8 cellular contexts compared by ENCODE assay signal in genomic region chr2:202035089-202035940, GRCh38. TPM values are rescaled to one million over a fixed set of nuclear protein-coding genes. Genes with fewer than 3 reads are reported as not detected.
A peak's percentile ranks its signal among the peaks of the same experiment; 100 is the strongest.
DNase-seq lines count a peak whose midpoint lies in the region; ATAC-seq and TF ChIP-seq lines count a peak whose summit lies in the region.

No MANE protein-coding gene starts in this region.

- DNase-seq in CD4-positive, alpha-beta memory T cell: peak in 4 of 5 donors; percentile 4 to 45 (median 17)
- DNase-seq in NCI-H446 (lab: John Stamatoyannopoulos, UW) (peak; percentile 35 to 79), mammary epithelial cell (peak; percentile 58), left kidney (ENCODE audit: low read depth, low spot score) (peak; percentile 92), omental fat pad (ENCODE audit: low spot score) (no peak)
- peak; percentile 40 for DNase-seq in stimulated activated naive CD8-positive, alpha-beta T cell treated with anti-CD3 and anti-CD28 coated beads, Interleukin-15, Interleukin-2, amounts not matched to agents 100 U/mL and 50 U/mL, for 24 hours

- intact Hi-C loops in CD4-positive, alpha-beta memory T cell (cut with micrococcal nuclease): loop anchor here (10.0 kb wide), 2 partner anchors 229 to 1661 kb away; partner anchors contain the start of gene NOP58
- intact Hi-C loops in mammary epithelial cell (cut with micrococcal nuclease): loop anchor here (1.0 to 5.0 kb wide), 3 partner anchors 142 to 253 kb away; partner anchors contain the start of gene ALS2

- TF ChIP-seq CTCF in mammary epithelial cell (conservative IDR thresholded peaks at IDR 0.05 in 1 of 2, IDR thresholded peaks at IDR 0.05 in 1 of 2; ENCODE audit: extremely low read depth in 1 of 2, insufficient read depth in 1 of 2, low read depth in 1 of 2, low read length in 2 of 2): peak; percentile 16 to 60
- no peak for TF ChIP-seq CTCF in omental fat pad (IDR thresholded peaks at IDR 0.05)

- CTCF ChIA-PET in CD4-positive, alpha-beta memory T cell (lab: Charles Lee; ENCODE audit: partially characterized antibody): interaction anchor here (1.1 kb wide), 1 partner anchor 9 kb away, joined by 3 read pairs; no protein-coding TSS in a partner anchor
- CTCF ChIA-PET in mammary epithelial cell (lab: Charles Lee; ENCODE audit: low non-redundant PET): no interaction called here

- 2% methylated on average over 29 of the region's 78 CpGs for WGBS in mammary epithelial cell (ENCODE audit: low coverage, missing lambda C conversion rate)

- H3K4me3 Mint-ChIP-seq in CD4-positive, alpha-beta memory T cell: peak overlapping the region in 5 of 8 donors; percentile 90 to 93 (median 91)
- no peak overlapping the region for H3K4me3 Mint-ChIP-seq in activated T-helper 17 cell treated with anti-CD3 and anti-CD28 coated beads, Interleukin-2, amount 50 U/mL, for 72 hours

- peak overlapping the region; percentile 60 for H3K9ac ChIP-seq in mammary epithelial cell (ENCODE audit: insufficient read depth, low read length)

- H3K27me3 Mint-ChIP-seq in CD4-positive, alpha-beta memory T cell: peaks cover 11 to 16% of the 10 kb centered on the region in 2 donors
- H3K27me3 Mint-ChIP-seq in activated T-helper 17 cell treated with anti-CD3 and anti-CD28 coated beads, Interleukin-2, amount 50 U/mL, for 72 hours: peaks cover 24% of the 10 kb centered on the region

- H3K79me2 ChIP-seq in mammary epithelial cell (ENCODE audit: insufficient read depth, low read length): peaks cover 48% of the 10 kb centered on the region

- H2AFZ ChIP-seq in mammary epithelial cell (ENCODE audit: low read depth, low read length): peak overlapping the region; percentile 74

- peaks cover 8 to 15% (median 10%) of the 10 kb centered on the region in 4 donors for H3K4me1 Mint-ChIP-seq in CD4-positive, alpha-beta memory T cell
- H3K4me1 Mint-ChIP-seq in activated T-helper 17 cell treated with anti-CD3 and anti-CD28 coated beads, Interleukin-2, amount 50 U/mL, for 72 hours: peaks cover 8% of the 10 kb centered on the region

- H3K27ac ChIP-seq in CD4-positive, alpha-beta memory T cell (ENCODE audit: low read depth, low read length): no peak overlapping the region
- H3K27ac ChIP-seq in mammary epithelial cell (ENCODE audit: insufficient read depth, low read depth, low read length): peak overlapping the region; percentile 67

- H4K20me1 ChIP-seq in mammary epithelial cell (ENCODE audit: insufficient read depth, low read length): no peaks in the 10 kb centered on the region

- ATAC-seq in stimulated activated naive CD8-positive, alpha-beta T cell treated with anti-CD3 and anti-CD28 coated beads, Interleukin-15, Interleukin-2, amounts not matched to agents 100 U/mL and 50 U/mL, for 24 hours: no peak
- no peak for ATAC-seq in HG02981 (IDR thresholded peaks at IDR 0.05; ENCODE audit: unreplicated experiment)
- no peak for ATAC-seq in omental fat pad (ENCODE audit: low FRiP score)
- no peak for ATAC-seq in activated T-helper 17 cell treated with anti-CD3 and anti-CD28 coated beads, Interleukin-2, amount 50 U/mL, for 72 hours (replicated peaks)

- peaks cover 21% of the 10 kb centered on the region for H3K4me1 ChIP-seq in CD4-positive, alpha-beta memory T cell (ENCODE audit: insufficient read depth, low read length)
- peaks cover 45% of the 10 kb centered on the region for H3K4me1 ChIP-seq in mammary epithelial cell (ENCODE audit: insufficient read depth, low read length)

- H3K27me3 ChIP-seq in CD4-positive, alpha-beta memory T cell (ENCODE audit: insufficient read depth, low read length): peaks cover 27% of the 10 kb centered on the region
- H3K27me3 ChIP-seq in mammary epithelial cell (ENCODE audit: insufficient read depth, low read length): no peaks in the 10 kb centered on the region

- H3K27ac Mint-ChIP-seq in CD4-positive, alpha-beta memory T cell: peak overlapping the region in 2 of 7 donors; percentile 84 to 88
- H3K27ac Mint-ChIP-seq in activated T-helper 17 cell treated with anti-CD3 and anti-CD28 coated beads, Interleukin-2, amount 50 U/mL, for 72 hours: no peak overlapping the region

- H3K9me3 ChIP-seq in CD4-positive, alpha-beta memory T cell (ENCODE audit: control insufficient read depth in 1 of 2, low read length in 2 of 2): no peaks in the 10 kb centered on the region
- no peaks in the 10 kb centered on the region for H3K9me3 ChIP-seq in mammary epithelial cell (replicated peaks; ENCODE audit: insufficient read depth, low read length)

- no peaks in the 10 kb centered on the region for H3K36me3 ChIP-seq in CD4-positive, alpha-beta memory T cell (ENCODE audit: insufficient read depth, low read length)
- no peaks in the 10 kb centered on the region for H3K36me3 ChIP-seq in mammary epithelial cell (ENCODE audit: insufficient read depth, low read length)

- BruUV-seq in mammary epithelial cell (replicated peaks; lab: Mats Ljungman, UMichigan): no TSS peak

- peak overlapping the region; percentile 96 for H3K4me2 ChIP-seq in mammary epithelial cell (ENCODE audit: insufficient read depth, low read depth, low read length)

- POLR2A ChIA-PET in CD4-positive, alpha-beta memory T cell (lab: Charles Lee; ENCODE audit: partially characterized antibody): no interaction called here

- H3K36me3 Mint-ChIP-seq in CD4-positive, alpha-beta memory T cell: peaks cover 0 to 9% of the 10 kb centered on the region in 2 donors
- no peaks in the 10 kb centered on the region for H3K36me3 Mint-ChIP-seq in activated T-helper 17 cell treated with anti-CD3 and anti-CD28 coated beads, Interleukin-2, amount 50 U/mL, for 72 hours (ENCODE audit: low read depth)

- H3K9me3 Mint-ChIP-seq in CD4-positive, alpha-beta memory T cell: no peaks in the 10 kb centered on the region
- H3K9me3 Mint-ChIP-seq in activated T-helper 17 cell treated with anti-CD3 and anti-CD28 coated beads, Interleukin-2, amount 50 U/mL, for 72 hours: no peaks in the 10 kb centered on the region

- in situ Hi-C loops in mammary epithelial cell (cut with MboI; ENCODE audit: low sequenced_read_pairs in 2 of 2): loop anchor here in 1 of 2 donors (10.0 kb wide), 2 partner anchors 181 to 241 kb away; no protein-coding TSS in a partner anchor

- dilution Hi-C loops in mammary epithelial cell (cut with HindIII; ENCODE audit: low sequenced_read_pairs): no loop called here

- peak overlapping the region; percentile 23 to 66 for H3K4me3 ChIP-seq in CD4-positive, alpha-beta memory T cell (ENCODE audit: low read length in 2 of 2)
- peak overlapping the region; percentile 56 to 79 (median 71) for H3K4me3 ChIP-seq in mammary epithelial cell (replicated peaks in 1 of 3; ENCODE audit: insufficient read depth in 1 of 3, low read depth in 2 of 3, low read length in 3 of 3)

RNA-seq across cellular contexts. Expression of gene FZD7, which starts 1.7 kb away (rescaled TPM):
- under 1 TPM; 0.47 to 0.61 TPM for total RNA-seq in CD4-positive, alpha-beta memory T cell
- not detected for polyA plus RNA-seq in CD4-positive, alpha-beta memory T cell
- total RNA-seq in mammary epithelial cell (10 to 100 TPM; 21.6 to 66.5 TPM), omental fat pad (10 to 100 TPM in 2 of 4 donors, 1 to 10 TPM in 2; 3.8 to 24.7 (median 10.1) TPM)
- polyA plus RNA-seq in mammary epithelial cell: 13.7 TPM
- 9.8 TPM for polyA minus RNA-seq in mammary epithelial cell
- total RNA-seq in activated T-helper 17 cell treated with anti-CD3 and anti-CD28 coated beads, Interleukin-2, amount 50 U/mL, for 72 hours: 1 to 10 TPM in 1 of 2 donors, under 1 TPM in 1; 0.06 to 1.6 TPM

RNA-seq across cellular contexts. Expression of gene KIAA2012, which starts 37.7 kb away (rescaled TPM):
- not detected for total RNA-seq in CD4-positive, alpha-beta memory T cell
- polyA plus RNA-seq in CD4-positive, alpha-beta memory T cell: not detected
- total RNA-seq in mammary epithelial cell (under 1 TPM in 1 of 2 donors, not detected in 1; under 0.01 TPM), omental fat pad (under 1 TPM in 2 of 4 donors, not detected in 2; 0.06 to 0.09 TPM)
- polyA plus RNA-seq in mammary epithelial cell: not detected
- not detected for polyA minus RNA-seq in mammary epithelial cell
- not detected for total RNA-seq in activated T-helper 17 cell treated with anti-CD3 and anti-CD28 coated beads, Interleukin-2, amount 50 U/mL, for 72 hours

Comparison
In these comparisons a context has a peak if more than half of its experiments do, and no peak if none do; other contexts are left out.
1. CTCF ChIP-seq: peak in mammary epithelial cell (2 of 2); none in omental fat pad (0 of 3).